Comparison of ENCODE assay signal across 26 cellular contexts in the genomic region with DNA sequence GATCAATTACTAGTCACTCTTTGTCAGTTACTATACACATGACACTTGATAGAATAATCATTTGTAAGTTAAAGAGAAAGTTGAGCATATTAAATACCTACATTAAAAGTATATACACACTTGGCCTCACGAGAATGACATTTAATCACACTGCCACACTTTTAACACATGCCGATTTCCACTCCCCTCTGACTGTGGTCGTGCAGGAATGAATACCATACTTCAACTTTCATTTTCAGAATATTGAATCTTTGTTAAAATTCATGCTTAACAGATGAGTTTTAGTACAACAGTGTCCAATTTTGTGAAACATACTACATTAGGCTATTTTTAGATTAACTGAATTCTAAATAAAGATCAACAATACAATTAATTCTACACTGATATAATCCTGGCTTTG.
DNase-seq lines count a peak whose midpoint lies in the region; ATAC-seq, FAIRE-seq and TF ChIP-seq lines count a peak whose summit lies in the region.
"Had no signal": no experiment of that assay in that cellular context is flagged by ENCODE, and none has a peak within 500 bp of the region (broad histone marks: within the 10 kb centered on the region; RNA-seq: fewer than 3 reads in every experiment).

No MANE protein-coding gene starts in this region.

- H3K36me3 ChIP-seq in HepG2 (replicated peaks in 1 of 2; ENCODE audit: control insufficient read depth in 1 of 2, insufficient read depth in 2 of 2, low read length in 2 of 2): peaks cover 13 to 74% of the 10 kb centered on the region in 2 experiments
- peaks cover 0 to 5% (median 1%) of the 10 kb centered on the region in 4 donors for H3K36me3 ChIP-seq in right lobe of liver
- H3K36me3 ChIP-seq in SK-N-MC (ENCODE audit: insufficient read depth, low read length): peaks cover 70% of the 10 kb centered on the region
- H3K36me3 ChIP-seq: colonic mucosa had no signal

- TF ChIP-seq EP300 in HepG2 (IDR thresholded peaks at IDR 0.05; ENCODE audit: low read depth in 2 of 2, low read length in 2 of 2) (no peak), HepG2 (CRISPR knock-in tag; IDR thresholded peaks at IDR 0.05; ENCODE audit: borderline replicate concordance) (no peak)

- intact Hi-C loops in HepG2 (cut with micrococcal nuclease; ENCODE audit: unreplicated experiment): no loop called here
- intact Hi-C loops in right lobe of liver (cut with DNase I): no loop called here

- H3K27ac Mint-ChIP-seq in immature natural killer cell: peak overlapping the region in 3 of 6 donors; percentile 34 to 72 (median 62)
- H3K27ac Mint-ChIP-seq in type B pancreatic cell: peak overlapping the region; percentile 32
- no peak overlapping the region for H3K27ac Mint-ChIP-seq in nephron progenitor cell
- peak overlapping the region in 1 of 2 donors; percentile 32 for H3K27ac Mint-ChIP-seq in effector memory CD8-positive, alpha-beta T cell
- H3K27ac Mint-ChIP-seq: activated B cell treated with CpG ODN at 0.5 μM for 24 hours, IgD-negative memory B cell had no signal

- H3K36me3 Mint-ChIP-seq in immature natural killer cell (peaks cover 5 to 13% (median 5%) of the 10 kb centered on the region in 3 donors), type B pancreatic cell (peaks cover 45% of the 10 kb centered on the region), nephron progenitor cell (ENCODE audit: low read depth) (peaks cover 53% of the 10 kb centered on the region)
- H3K36me3 Mint-ChIP-seq in effector memory CD8-positive, alpha-beta T cell (ENCODE audit: insufficient read depth): peaks cover 35% of the 10 kb centered on the region

- peaks cover 0 to 2% (median 0%) of the 10 kb centered on the region in 3 donors for H3K27me3 Mint-ChIP-seq in immature natural killer cell (ENCODE audit: low read depth in 3 of 3)
- H3K27me3 Mint-ChIP-seq in type B pancreatic cell: no peaks in the 10 kb centered on the region
- H3K27me3 Mint-ChIP-seq in nephron progenitor cell (ENCODE audit: low read depth, poor library complexity): no peaks in the 10 kb centered on the region
- H3K27me3 Mint-ChIP-seq in effector memory CD8-positive, alpha-beta T cell: no peaks in the 10 kb centered on the region
- H3K27me3 Mint-ChIP-seq: activated B cell treated with CpG ODN at 0.5 μM for 24 hours; activated CD8-positive, alpha-beta T cell treated with anti-CD3 and anti-CD28 coated beads for 36 hours; IgD-negative memory B cell had no signal

- H2AFZ ChIP-seq in HepG2 (ENCODE audit: low read length): no peak overlapping the region

- TF ChIP-seq CTCF in HepG2 (CRISPR knock-in tag; IDR thresholded peaks at IDR 0.05) (no peak), right lobe of liver (IDR thresholded peaks at IDR 0.05) (no peak), type B pancreatic cell (conservative IDR thresholded peaks at IDR 0.05) (no peak), nephron progenitor cell (IDR thresholded peaks at IDR 0.05) (no peak)

- H3K79me2 ChIP-seq in HepG2 (ENCODE audit: insufficient read depth, low read length): peaks cover 92% of the 10 kb centered on the region

- in situ Hi-C loops in HepG2 (cut with HindIII; ENCODE audit: extremely low pct_ligation_motif_present, low pct_unique_long_range_greater_than_20kb): no loop called here

- DNase-seq in HepG2 (ENCODE audit: low spot score) (no peak), right lobe of liver (no peak), SK-N-MC (ENCODE audit: low read depth, low spot score) (no peak), immature natural killer cell (no peak), type B pancreatic cell (ENCODE audit: extremely low spot score, unreplicated experiment) (no peak), nephron progenitor cell (no peak), SIG-M5 (lab: John Stamatoyannopoulos, UW) (no peak)
- no peak for DNase-seq in effector memory CD8-positive, alpha-beta T cell
- DNase-seq: activated B cell treated with CpG ODN at 0.5 μM for 24 hours; activated CD8-positive, alpha-beta T cell treated with anti-CD3 and anti-CD28 coated beads for 36 hours; activated T-cell treated with anti-CD3 and anti-CD28 coated beads, Interleukin-2, amount 50 U/mL, for 4 hours; brain microvascular endothelial cell; colonic mucosa; GOT3; hypothalamus; NCI-H1105; NCI-H1930; NCI-H226; OCI-M1; substantia nigra; SW 1271 had no signal

- CTCF ChIA-PET in HepG2 (lab: Yijun Ruan, JAX; ENCODE audit: low intra/inter-chr PET ratio, low total read pairs): no interaction called here

- peaks cover 94% of the 10 kb centered on the region for H4K20me1 ChIP-seq in HepG2 (ENCODE audit: insufficient read depth, low read length)

- no TSS peak for BruUV-seq in HepG2 (replicated peaks; lab: Mats Ljungman, UMichigan)

- peak overlapping the region in 3 of 5 donors; percentile 24 to 56 (median 44) for H3K4me3 Mint-ChIP-seq in immature natural killer cell
- H3K4me3 Mint-ChIP-seq in type B pancreatic cell: no peak overlapping the region
- no peak overlapping the region for H3K4me3 Mint-ChIP-seq in nephron progenitor cell
- no peak overlapping the region for H3K4me3 Mint-ChIP-seq in effector memory CD8-positive, alpha-beta T cell
- H3K4me3 Mint-ChIP-seq: activated B cell treated with CpG ODN at 0.5 μM for 24 hours; activated CD8-positive, alpha-beta T cell treated with anti-CD3 and anti-CD28 coated beads for 36 hours; activated T-cell treated with anti-CD3 and anti-CD28 coated beads, Interleukin-2, amount 50 U/mL, for 4 hours; IgD-negative memory B cell had no signal

- H3K4me2 ChIP-seq in HepG2 (ENCODE audit: low read depth, low read length): no peak overlapping the region

- H3K9me3 Mint-ChIP-seq in immature natural killer cell (no peaks in the 10 kb centered on the region), type B pancreatic cell (no peaks in the 10 kb centered on the region), nephron progenitor cell (no peaks in the 10 kb centered on the region)
- no peaks in the 10 kb centered on the region for H3K9me3 Mint-ChIP-seq in effector memory CD8-positive, alpha-beta T cell
- H3K9me3 Mint-ChIP-seq: activated B cell treated with CpG ODN at 0.5 μM for 24 hours; activated CD8-positive, alpha-beta T cell treated with anti-CD3 and anti-CD28 coated beads for 36 hours; activated T-cell treated with anti-CD3 and anti-CD28 coated beads, Interleukin-2, amount 50 U/mL, for 4 hours; IgD-negative memory B cell had no signal

- H3K9me3 ChIP-seq in HepG2 (ENCODE audit: low read length): no peaks in the 10 kb centered on the region
- no peaks in the 10 kb centered on the region for H3K9me3 ChIP-seq in right lobe of liver
- H3K9me3 ChIP-seq in SK-N-MC (ENCODE audit: low read depth, low read length): no peaks in the 10 kb centered on the region
- H3K9me3 ChIP-seq: colonic mucosa, esophagus muscularis mucosa, gastroesophageal sphincter had no signal

- no peaks in the 10 kb centered on the region for H3K27me3 ChIP-seq in HepG2 (ENCODE audit: control insufficient read depth in 1 of 2, insufficient read depth in 2 of 2, low read length in 2 of 2)
- no peaks in the 10 kb centered on the region for H3K27me3 ChIP-seq in right lobe of liver
- H3K27me3 ChIP-seq: brain microvascular endothelial cell, colonic mucosa, esophagus muscularis mucosa, gastroesophageal sphincter had no signal

- no peak for ATAC-seq in HepG2
- ATAC-seq in right lobe of liver: no peak
- ATAC-seq in effector memory CD8-positive, alpha-beta T cell (replicated peaks): no peak
- ATAC-seq: activated CD8-positive, alpha-beta T cell treated with anti-CD3 and anti-CD28 coated beads for 36 hours; activated T-cell treated with anti-CD3 and anti-CD28 coated beads, Interleukin-2, amount 50 U/mL, for 4 hours; gastroesophageal sphincter had no signal

- no peak for TF ChIP-seq POLR2A in HepG2 (IDR thresholded peaks at IDR 0.05; ENCODE audit: insufficient read depth in 1 of 2, low read depth in 2 of 2, low read length in 2 of 2)
- no peak for TF ChIP-seq POLR2A in right lobe of liver (IDR thresholded peaks at IDR 0.05)

- TF ChIP-seq RAD21 in HepG2 (CRISPR knock-in tag; IDR thresholded peaks at IDR 0.05): no peak

- FAIRE-seq in HepG2 (lab: Jason Lieb, UNC): no peak
- FAIRE-seq: islet of Langerhans had no signal

- no peak overlapping the region for H3K27ac ChIP-seq in HepG2 (ENCODE audit: extremely low read length, insufficient read depth, low read length)
- no peak overlapping the region for H3K27ac ChIP-seq in right lobe of liver
- 0 out of 2 replicates have a peak overlapping the region, but pooled peaks have one; percentile 0 for H3K27ac ChIP-seq in SK-N-MC
- H3K27ac ChIP-seq: brain microvascular endothelial cell, C4-2B, colonic mucosa, esophagus muscularis mucosa, gastroesophageal sphincter had no signal

- H3K4me1 ChIP-seq in HepG2 (ENCODE audit: insufficient read depth, low read length) (peaks cover 30% of the 10 kb centered on the region), right lobe of liver (peaks cover 0 to 58% (median 16%) of the 10 kb centered on the region in 4 donors)
- H3K4me1 ChIP-seq: colonic mucosa had no signal

- 94% methylated on average over 3 of the region's 3 CpGs for WGBS in HepG2 (ENCODE audit: low lambda C conversion rate)
- WGBS in right lobe of liver (ENCODE audit: insufficient coverage, low coverage, low lambda C conversion rate, missing lambda C conversion rate): 69% methylated on average over 3 of the region's 3 CpGs

- POLR2A ChIA-PET in HepG2 (lab: Yijun Ruan, JAX): no interaction called here

- no peak overlapping the region for H3K9ac ChIP-seq in HepG2 (ENCODE audit: insufficient read depth, low read depth, low read length)
- no peak overlapping the region for H3K9ac ChIP-seq in SK-N-MC (ENCODE audit: insufficient read length)

- H3K4me3 ChIP-seq in HepG2 (replicated peaks in 1 of 3; ENCODE audit: insufficient read depth in 1 of 3, low read depth in 2 of 3, low read length in 3 of 3) (no peak overlapping the region), right lobe of liver (no peak overlapping the region), SK-N-MC (no peak overlapping the region)
- H3K4me3 ChIP-seq: colonic mucosa, esophagus muscularis mucosa, gastroesophageal sphincter had no signal

- H3K4me1 Mint-ChIP-seq in immature natural killer cell (peaks cover 67 to 94% of the 10 kb centered on the region in 2 donors), type B pancreatic cell (ENCODE audit: unreplicated experiment) (peaks cover 52% of the 10 kb centered on the region), nephron progenitor cell (peaks cover 22% of the 10 kb centered on the region)
- H3K4me1 Mint-ChIP-seq in effector memory CD8-positive, alpha-beta T cell (ENCODE audit: low read depth in 2 of 2): peaks cover 26 to 42% of the 10 kb centered on the region in 2 donors

TF ChIP-seq in HepG2, 621 proteins besides CTCF, POLR2A, EP300 and RAD21 (continues in another document):
- TF ChIP-seq CREB1 (IDR thresholded peaks at IDR 0.05) (no peak), CREB1 (CRISPR knock-in tag; IDR thresholded peaks at IDR 0.05) (0 out of 2 replicates have a peak, but pooled peaks have one; percentile 4)

Comparison
In these comparisons a context has a peak if more than half of its experiments do, and no peak if none do; other contexts are left out.
1. H3K4me3 Mint-ChIP-seq: peak in immature natural killer cell (3 of 5); none in type B pancreatic cell (single experiment), nephron progenitor cell (single experiment) and effector memory CD8-positive, alpha-beta T cell (0 of 2).